ENCODE assay signal across 18 cellular contexts in genomic region chr7:966291-967069, GRCh38. TPM values are rescaled to one million over a fixed set of nuclear protein-coding genes. Genes with fewer than 3 reads are reported as not detected.
DNase-seq lines count a peak whose midpoint lies in the region; ATAC-seq and TF ChIP-seq lines count a peak whose summit lies in the region.
"Had no signal": no experiment of that assay in that cellular context is flagged by ENCODE, and none has a peak within 500 bp of the region (broad histone marks: within the 10 kb centered on the region; RNA-seq: fewer than 3 reads in every experiment).

No MANE protein-coding gene starts in this region.

- no peak overlapping the region for H3K4me3 Mint-ChIP-seq in CD8-positive, alpha-beta T cell
- peak overlapping the region in 2 of 4 donors; percentile 3 to 27 for H3K4me3 Mint-ChIP-seq in IgD-negative memory B cell
- H3K4me3 Mint-ChIP-seq: activated CD4-positive, alpha-beta T cell treated with anti-CD3 and anti-CD28 coated beads, Interleukin-2, amount 10 ng/mL, durations not matched to agents 24 days and 14 days; activated T-cell treated with anti-CD3 and anti-CD28 coated beads, Interleukin-2, amount 50 U/mL, for 72 hours had no signal

- H3K4me1 ChIP-seq in CD8-positive, alpha-beta T cell (ENCODE audit: insufficient read depth, low read length) = peaks cover 17% of the 10 kb centered on the region
- peaks cover 47 to 48% of the 10 kb centered on the region in 2 experiments for H3K4me1 ChIP-seq in neutrophil (ENCODE audit: control insufficient read depth in 1 of 2, insufficient read depth in 1 of 2, low read depth in 1 of 2, low read length in 1 of 2)
- no peaks in the 10 kb centered on the region for H3K4me1 ChIP-seq in HAP-1
- H3K4me1 ChIP-seq: prostate gland had no signal

- H3K36me3 Mint-ChIP-seq in CD8-positive, alpha-beta T cell = peaks cover 45% of the 10 kb centered on the region
- peaks cover 4% of the 10 kb centered on the region for H3K36me3 Mint-ChIP-seq in IgD-negative memory B cell

- no peaks in the 10 kb centered on the region for H3K27me3 ChIP-seq in CD8-positive, alpha-beta T cell (ENCODE audit: insufficient read depth, low read length)
- H3K27me3 ChIP-seq in dorsolateral prefrontal cortex (no peaks in the 10 kb centered on the region), neutrophil (peaks cover 17% of the 10 kb centered on the region), HAP-1 (ENCODE audit: low read depth) (no peaks in the 10 kb centered on the region)
- H3K27me3 ChIP-seq: upper lobe of left lung had no signal

- no peaks in the 10 kb centered on the region for H3K27me3 Mint-ChIP-seq in CD8-positive, alpha-beta T cell (ENCODE audit: low read depth)
- peaks cover 9% of the 10 kb centered on the region for H3K27me3 Mint-ChIP-seq in IgD-negative memory B cell

- ATAC-seq in CD8-positive, alpha-beta T cell = no peak
- ATAC-seq: activated T-cell treated with anti-CD3 and anti-CD28 coated beads, Interleukin-2, amount 50 U/mL, for 72 hours had no signal

- TF ChIP-seq CTCF in CD8-positive, alpha-beta T cell (IDR thresholded peaks at IDR 0.05) = no peak
- no peak for TF ChIP-seq CTCF in dorsolateral prefrontal cortex (IDR thresholded peaks at IDR 0.05 in 54 of 56, conservative IDR thresholded peaks at IDR 0.05 in 2 of 56; ENCODE audit: low read depth in 1 of 56, partially characterized antibody in 56 of 56)
- no peak for TF ChIP-seq CTCF in neutrophil (IDR thresholded peaks at IDR 0.05)

- POLR2A ChIA-PET in CD8-positive, alpha-beta T cell (lab: Charles Lee) = interaction anchor here (0.7 to 1.1 kb wide), 2 partner anchors 8 kb away, joined by 3 to 4 read pairs; partner anchors contain the start of gene COX19

- H3K36me3 ChIP-seq in CD8-positive, alpha-beta T cell (ENCODE audit: insufficient read depth, low read length) = peaks cover 34% of the 10 kb centered on the region
- H3K36me3 ChIP-seq in neutrophil (peaks cover 38% of the 10 kb centered on the region), HAP-1 (replicated peaks) (peaks cover 29% of the 10 kb centered on the region)
- H3K36me3 ChIP-seq: prostate gland had no signal

- no peaks in the 10 kb centered on the region for H3K9me3 Mint-ChIP-seq in CD8-positive, alpha-beta T cell
- H3K9me3 Mint-ChIP-seq in IgD-negative memory B cell = no peaks in the 10 kb centered on the region
- H3K9me3 Mint-ChIP-seq: activated CD4-positive, alpha-beta T cell treated with anti-CD3 and anti-CD28 coated beads, Interleukin-2, amount 10 ng/mL, durations not matched to agents 24 days and 14 days; activated T-cell treated with anti-CD3 and anti-CD28 coated beads, Interleukin-2, amount 50 U/mL, for 72 hours had no signal

- no peak overlapping the region for H3K4me3 ChIP-seq in CD8-positive, alpha-beta T cell (ENCODE audit: low read depth, low read length)
- no peak overlapping the region for H3K4me3 ChIP-seq in dorsolateral prefrontal cortex
- no peak overlapping the region for H3K4me3 ChIP-seq in neutrophil (ENCODE audit: low read depth in 1 of 2, low read length in 1 of 2)
- no peak overlapping the region for H3K4me3 ChIP-seq in HAP-1
- H3K4me3 ChIP-seq: GM23248, prostate gland, upper lobe of left lung had no signal

- no peaks in the 10 kb centered on the region for H3K9me3 ChIP-seq in CD8-positive, alpha-beta T cell (ENCODE audit: low read length)
- H3K9me3 ChIP-seq in neutrophil = no peaks in the 10 kb centered on the region
- H3K9me3 ChIP-seq in HAP-1 = no peaks in the 10 kb centered on the region
- H3K9me3 ChIP-seq: prostate gland, upper lobe of left lung had no signal

- no peak for DNase-seq in CD8-positive, alpha-beta T cell
- DNase-seq in dorsolateral prefrontal cortex (no peak), DMS153 (lab: John Stamatoyannopoulos, UW) (no peak), GF-D8 (lab: John Stamatoyannopoulos, UW) (no peak), HAP-1 (ENCODE audit: low spot score in 2 of 2) (no peak)
- DNase-seq: activated CD4-positive, alpha-beta T cell treated with anti-CD3 and anti-CD28 coated beads, Interleukin-2, amount 10 ng/mL, durations not matched to agents 24 days and 14 days; activated T-cell treated with anti-CD3 and anti-CD28 coated beads, Interleukin-2, amount 50 U/mL, for 72 hours; GM23248; NCI-H1105; NCI-H226 had no signal

- H3K4me1 Mint-ChIP-seq in CD8-positive, alpha-beta T cell (ENCODE audit: low read depth) = peaks cover 29% of the 10 kb centered on the region
- H3K4me1 Mint-ChIP-seq in IgD-negative memory B cell = peaks cover 15 to 22% (median 15%) of the 10 kb centered on the region in 3 donors

- in situ Hi-C loops in HAP-1 (cut with MboI; ENCODE audit: low sequenced_read_pairs) = no loop called here

- intact Hi-C loops in CD8-positive, alpha-beta T cell (cut with DNase I, micrococcal nuclease) = no loop called here
- intact Hi-C loops in dorsolateral prefrontal cortex (cut with DNase I) = no loop called here

- CTCF ChIA-PET in CD8-positive, alpha-beta T cell (lab: Charles Lee) = interaction anchor here (0.9 to 1.4 kb wide), 2 partner anchors 27 to 99 kb away, joined by 3 to 5 read pairs; no protein-coding TSS in a partner anchor

- H3K27ac ChIP-seq in CD8-positive, alpha-beta T cell (ENCODE audit: low read depth, low read length) = no peak overlapping the region
- H3K27ac ChIP-seq in dorsolateral prefrontal cortex (peak overlapping the region in 42 of 59 donors; percentile 0 to 97 (median 85)), neutrophil (peak overlapping the region; percentile 71)
- H3K27ac ChIP-seq: C4-2B, GM23248, prostate gland had no signal

- peak overlapping the region; percentile 13 for H3K27ac Mint-ChIP-seq in CD8-positive, alpha-beta T cell
- peak overlapping the region in 2 of 3 donors; percentile 3 to 84 for H3K27ac Mint-ChIP-seq in IgD-negative memory B cell
- H3K27ac Mint-ChIP-seq: activated CD4-positive, alpha-beta T cell treated with anti-CD3 and anti-CD28 coated beads, Interleukin-2, amount 10 ng/mL, durations not matched to agents 24 days and 14 days; activated T-cell treated with anti-CD3 and anti-CD28 coated beads, Interleukin-2, amount 50 U/mL, for 72 hours had no signal

RNA-seq across cellular contexts. Expression of gene COX19, which starts 8.9 kb away (rescaled TPM):
- 10 to 100 TPM; 40.3 to 42.4 TPM for total RNA-seq in CD8-positive, alpha-beta T cell
- polyA plus RNA-seq in IgD-negative memory B cell = 26.7 TPM
- 10 to 100 TPM; 11.2 to 38.9 (median 18.5) TPM for total RNA-seq in dorsolateral prefrontal cortex

RNA-seq across cellular contexts. Expression of gene ADAP1, which starts 12.0 kb away (rescaled TPM):
- total RNA-seq in CD8-positive, alpha-beta T cell = 10 to 100 TPM; 10.9 to 11.5 TPM
- 6.4 TPM for polyA plus RNA-seq in IgD-negative memory B cell
- 100 to 1,000 TPM in 118 of 120 experiments, 10 to 100 TPM in 2; 97.0 to 199 (median 136) TPM for total RNA-seq in dorsolateral prefrontal cortex

RNA-seq across cellular contexts. Expression of gene CYP2W1, which starts 16.5 kb away (rescaled TPM):
- total RNA-seq in CD8-positive, alpha-beta T cell = not detected
- not detected for polyA plus RNA-seq in IgD-negative memory B cell
- under 1 TPM in 4 of 120 experiments, not detected in 116; 0.24 to 0.52 (median 0.33) TPM for total RNA-seq in dorsolateral prefrontal cortex
- total RNA-seq: activated CD4-positive, alpha-beta T cell treated with anti-CD3 and anti-CD28 coated beads, Interleukin-2, amount 10 ng/mL, durations not matched to agents 24 days and 14 days; activated T-cell treated with anti-CD3 and anti-CD28 coated beads, Interleukin-2, amount 50 U/mL, for 72 hours; aorta; GM23248; mesenteric fat pad; T-helper 1 cell treated with Interleukin-12 subunit alpha and Interleukin-12 subunit beta and Interleukin-4 antibody, amounts not matched to agents 30 ng/mL and 1 ng/mL, for 36 hours; upper lobe of left lung had no signal
- polyA plus RNA-seq: aorta, GM23248 had no signal

Comparison
In these comparisons a context has a peak if more than half of its experiments do, and no peak if none do; other contexts are left out.
1. RNA of gene ADAP1, which starts 12.0 kb away (total RNA-seq): 97.0 to 199 TPM in dorsolateral prefrontal cortex; 10.9 to 11.5 TPM in CD8-positive, alpha-beta T cell; every median in the first group is over 4 times any median in the second.